ENCODE assay signal across 8 cellular contexts in genomic region chr11:118659314-118659939, GRCh38. TPM values are rescaled to one million over a fixed set of nuclear protein-coding genes. Genes with fewer than 3 reads are reported as not detected.
DNase-seq lines count a peak whose midpoint lies in the region; ATAC-seq and TF ChIP-seq lines count a peak whose summit lies in the region.

No MANE protein-coding gene starts in this region.

- H3K79me2 ChIP-seq in mammary epithelial cell (ENCODE audit: insufficient read depth, low read length), result no peaks in the 10 kb centered on the region

- DNase-seq in GM10266 (ENCODE audit: extremely low spot score), result peak; percentile 88
- DNase-seq in NCI-H226, result peak; percentile 66
- peak; percentile 80 for DNase-seq in activated B cell treated with CpG ODN at 0.5 μM for 24 hours
- DNase-seq in mammary epithelial cell, result peak; percentile 58
- DNase-seq in inferior parietal cortex (ENCODE audit: extremely low spot score), result peak; percentile 84
- DNase-seq in stimulated activated CD4-positive, alpha-beta T cell treated with anti-CD3 and anti-CD28 coated beads, Interleukin-12 subunit alpha, Interleukin-12 subunit beta, amount 100 ng/mL, for 4 hours, result peak; percentile 87

- H3K36me3 Mint-ChIP-seq in activated B cell treated with CpG ODN at 0.5 μM for 24 hours (ENCODE audit: low read depth), result no peaks in the 10 kb centered on the region

- H4K20me1 ChIP-seq in mammary epithelial cell (ENCODE audit: insufficient read depth, low read length), result no peaks in the 10 kb centered on the region

- H3K27ac Mint-ChIP-seq in activated B cell treated with CpG ODN at 0.5 μM for 24 hours, result no peak overlapping the region

- peaks cover 23% of the 10 kb centered on the region for H3K4me1 ChIP-seq in mammary epithelial cell (ENCODE audit: insufficient read depth, low read length)

- H3K9ac ChIP-seq in mammary epithelial cell (ENCODE audit: insufficient read depth, low read length), result no peak overlapping the region

- H3K27me3 Mint-ChIP-seq in activated B cell treated with CpG ODN at 0.5 μM for 24 hours, result peaks cover 6% of the 10 kb centered on the region

- H3K9me3 Mint-ChIP-seq in activated B cell treated with CpG ODN at 0.5 μM for 24 hours, result no peaks in the 10 kb centered on the region

- H2AFZ ChIP-seq in mammary epithelial cell (ENCODE audit: low read depth, low read length), result no peak overlapping the region

- no peak overlapping the region for H3K4me3 ChIP-seq in mammary epithelial cell (replicated peaks in 1 of 3; ENCODE audit: insufficient read depth in 1 of 3, low read depth in 2 of 3, low read length in 3 of 3)

- H3K4me2 ChIP-seq in mammary epithelial cell (ENCODE audit: insufficient read depth, low read depth, low read length), result no peak overlapping the region

- in situ Hi-C loops in mammary epithelial cell (cut with MboI; ENCODE audit: low sequenced_read_pairs in 2 of 2), result no loop called here

- H3K4me3 Mint-ChIP-seq in activated B cell treated with CpG ODN at 0.5 μM for 24 hours, result no peak overlapping the region

- intact Hi-C loops in activated B cell treated with CpG ODN at 0.5 μM for 24 hours (cut with micrococcal nuclease), result loop anchor here (1.0 kb wide), 3 partner anchors 64 to 514 kb away; partner anchors contain the start of gene UPK2
- intact Hi-C loops in mammary epithelial cell (cut with micrococcal nuclease), result loop anchor here (1.0 to 10.0 kb wide), 5 partner anchors 31 to 515 kb away; partner anchors contain the start of genes PHLDB1 and UPK2

- no peaks in the 10 kb centered on the region for H3K9me3 ChIP-seq in mammary epithelial cell (replicated peaks; ENCODE audit: insufficient read depth, low read length)

- 25% methylated on average over 23 of the region's 25 CpGs for WGBS in mammary epithelial cell (ENCODE audit: low coverage, missing lambda C conversion rate)

- BruUV-seq in mammary epithelial cell (replicated peaks; lab: Mats Ljungman, UMichigan), result no TSS peak

- dilution Hi-C loops in mammary epithelial cell (cut with HindIII; ENCODE audit: low sequenced_read_pairs), result no loop called here

- POLR2A ChIA-PET in activated B cell treated with CpG ODN at 0.5 μM for 24 hours (lab: Charles Lee), result no interaction called here

- TF ChIP-seq CTCF in GM10266 (IDR thresholded peaks at IDR 0.05; ENCODE audit: control insufficient read depth, insufficient read depth, low read depth, missing control alignments), result peak; percentile 95
- peak; percentile 50 for TF ChIP-seq CTCF in activated B cell treated with CpG ODN at 0.5 μM for 24 hours (IDR thresholded peaks at IDR 0.05)
- TF ChIP-seq CTCF in mammary epithelial cell (conservative IDR thresholded peaks at IDR 0.05 in 1 of 2, IDR thresholded peaks at IDR 0.05 in 1 of 2; ENCODE audit: extremely low read depth in 1 of 2, insufficient read depth in 1 of 2, low read depth in 1 of 2, low read length in 2 of 2), result peak; percentile 81 to 85

- H3K27me3 ChIP-seq in mammary epithelial cell (ENCODE audit: insufficient read depth, low read length), result no peaks in the 10 kb centered on the region

- H3K4me1 Mint-ChIP-seq in activated B cell treated with CpG ODN at 0.5 μM for 24 hours, result peaks cover 7% of the 10 kb centered on the region

- ATAC-seq in HG03066 (IDR thresholded peaks at IDR 0.05; ENCODE audit: low read depth, unreplicated experiment) (peak; percentile 63), activated B cell treated with CpG ODN at 0.5 μM for 24 hours (ENCODE audit: low read depth) (peak; percentile 100), GM18517 (IDR thresholded peaks at IDR 0.05; ENCODE audit: unreplicated experiment) (no peak)

- H3K27ac ChIP-seq in mammary epithelial cell (ENCODE audit: insufficient read depth, low read depth, low read length), result no peak overlapping the region

- peaks cover 9% of the 10 kb centered on the region for H3K36me3 ChIP-seq in mammary epithelial cell (ENCODE audit: insufficient read depth, low read length)

- CTCF ChIA-PET in activated B cell treated with CpG ODN at 0.5 μM for 24 hours (lab: Charles Lee), result interaction anchor here (0.6 to 1.7 kb wide), 4 partner anchors 10 to 297 kb away, joined by 3 to 6 read pairs (median 4); no protein-coding TSS in a partner anchor
- CTCF ChIA-PET in mammary epithelial cell (lab: Charles Lee; ENCODE audit: low non-redundant PET), result interaction anchor here (0.7 kb wide), 1 partner anchor 86 kb away, joined by 5 read pairs; no protein-coding TSS in a partner anchor

RNA-seq across cellular contexts. Expression of gene TREH, which starts 20.0 kb away (rescaled TPM):
- total RNA-seq in activated B cell treated with CpG ODN at 0.5 μM for 24 hours, result not detected in 2 replicates
- under 1 TPM in 1 of 2 donors, not detected in 1; 0.33 TPM for total RNA-seq in mammary epithelial cell
- polyA plus RNA-seq in mammary epithelial cell, result not detected
- polyA minus RNA-seq in mammary epithelial cell, result not detected

RNA-seq across cellular contexts. Expression of gene PHLDB1, which starts 52.0 kb away (rescaled TPM):
- total RNA-seq in activated B cell treated with CpG ODN at 0.5 μM for 24 hours (1.3 and 2.6 TPM in 2 replicates), mammary epithelial cell (100 to 1,000 TPM in 1 of 2 donors, 10 to 100 TPM in 1; 62.8 to 198 TPM)
- polyA plus RNA-seq in mammary epithelial cell, result 54.1 TPM
- polyA minus RNA-seq in mammary epithelial cell, result 101 TPM

Comparison
In these comparisons a context has a peak if more than half of its experiments do, and no peak if none do; other contexts are left out.
1. RNA of gene PHLDB1, which starts 52.0 kb away (total RNA-seq): 62.8 to 198 TPM in mammary epithelial cell; 1.3 to 2.6 TPM in activated B cell treated with CpG ODN at 0.5 μM for 24 hours; every median in the first group is over 10 times any median in the second.
2. Peak in every context shown above with its lines, with median percentiles within 50 percentile points of each other: DNase-seq and CTCF ChIP-seq.